ENCODE assay signal across 8 cellular contexts in genomic region chr10:102674566-102674965, GRCh38. TPM values are rescaled to one million over a fixed set of nuclear protein-coding genes. Genes with fewer than 3 reads are reported as not detected.
A peak's percentile ranks its signal among the peaks of the same experiment; 100 is the strongest.
DNase-seq lines count a peak whose midpoint lies in the region; ATAC-seq and TF ChIP-seq lines count a peak whose summit lies in the region.

No MANE protein-coding gene starts in this region.

- TF ChIP-seq EP300 in stomach (IDR thresholded peaks at IDR 0.05) = no peak

- H3K4me3 Mint-ChIP-seq in activated naive CD8-positive, alpha-beta T cell treated with anti-CD3 and anti-CD28 coated beads for 36 hours = peak overlapping the region; percentile 78

- H3K36me3 ChIP-seq in stomach = no peaks in the 10 kb centered on the region

- peak overlapping the region; percentile 29 to 37 (median 31) for H3K4me3 ChIP-seq in stomach

- H3K27me3 ChIP-seq in layer of hippocampus (ENCODE audit: control insufficient read depth, insufficient read depth, low read length) (no peaks in the 10 kb centered on the region), stomach (no peaks in the 10 kb centered on the region)

- no peaks in the 10 kb centered on the region for H3K9me3 Mint-ChIP-seq in activated naive CD8-positive, alpha-beta T cell treated with anti-CD3 and anti-CD28 coated beads for 36 hours

- 37 to 68% (median 60%) methylated on average over 2 of the region's 2 CpGs for WGBS in stomach, 5 donors

- no peaks in the 10 kb centered on the region for H3K36me3 Mint-ChIP-seq in activated naive CD8-positive, alpha-beta T cell treated with anti-CD3 and anti-CD28 coated beads for 36 hours

- H3K27ac ChIP-seq in layer of hippocampus (ENCODE audit: low read depth, low read length) (peak overlapping the region; percentile 80), stomach (peak overlapping the region in 4 of 5 donors; percentile 71 to 79 (median 74))

- peak overlapping the region; percentile 42 for H3K27ac Mint-ChIP-seq in activated naive CD8-positive, alpha-beta T cell treated with anti-CD3 and anti-CD28 coated beads for 36 hours

- ATAC-seq in GM21529 (IDR thresholded peaks at IDR 0.05; ENCODE audit: unreplicated experiment) (no peak), HG03097 (IDR thresholded peaks at IDR 0.05; ENCODE audit: low FRiP score, unreplicated experiment) (no peak)

- peaks cover 41 to 86% (median 74%) of the 10 kb centered on the region in 4 donors for H3K4me1 ChIP-seq in stomach

- no peak for TF ChIP-seq POLR2A in stomach (IDR thresholded peaks at IDR 0.05)

- no peaks in the 10 kb centered on the region for H3K9me3 ChIP-seq in stomach

- intact Hi-C loops in stomach (cut with DNase I; ENCODE audit: low total_unique reads) = no loop called here

- TF ChIP-seq CTCF in stomach (IDR thresholded peaks at IDR 0.05) = no peak

- H3K27me3 Mint-ChIP-seq in activated naive CD8-positive, alpha-beta T cell treated with anti-CD3 and anti-CD28 coated beads for 36 hours = no peaks in the 10 kb centered on the region

- peaks cover 42% of the 10 kb centered on the region for H3K4me1 Mint-ChIP-seq in activated naive CD8-positive, alpha-beta T cell treated with anti-CD3 and anti-CD28 coated beads for 36 hours

- peak; percentile 23 for DNase-seq in NCI-H2171 treated with DMSO at 0.1 percent for 48 hours (lab: John Stamatoyannopoulos, UW)
- no peak for DNase-seq in NCI-H2171 (lab: John Stamatoyannopoulos, UW)
- DNase-seq in activated naive CD8-positive, alpha-beta T cell treated with anti-CD3 and anti-CD28 coated beads for 36 hours = no peak
- DNase-seq in stomach = no peak
- no peak for DNase-seq in NCI-H128 (lab: John Stamatoyannopoulos, UW; ENCODE audit: unreplicated experiment)

RNA-seq across cellular contexts. Expression of gene TRIM8, which starts 30.3 kb away (rescaled TPM):
- total RNA-seq in activated naive CD8-positive, alpha-beta T cell treated with anti-CD3 and anti-CD28 coated beads for 36 hours = 10 to 100 TPM; 40.4 to 41.8 TPM
- total RNA-seq in stomach = 100 to 1,000 TPM in 3 of 5 donors, 10 to 100 TPM in 2; 40.0 to 253 (median 149) TPM
- 10 to 100 TPM; 45.6 to 83.2 (median 68.4) TPM for polyA plus RNA-seq in stomach

RNA-seq across cellular contexts. Expression of gene ARL3, which starts 39.6 kb away (rescaled TPM):
- 1 to 10 TPM; 5.7 to 6.2 TPM for total RNA-seq in activated naive CD8-positive, alpha-beta T cell treated with anti-CD3 and anti-CD28 coated beads for 36 hours
- 1 to 10 TPM in 4 of 5 donors, under 1 TPM in 1; 0.58 to 8.4 (median 3.1) TPM for total RNA-seq in stomach
- polyA plus RNA-seq in stomach = 10 to 100 TPM in 2 of 3 donors, 1 to 10 TPM in 1; 8.9 to 17.0 (median 11.7) TPM

RNA-seq across cellular contexts. Expression of gene SFXN2, which starts 39.9 kb away (rescaled TPM):
- total RNA-seq in activated naive CD8-positive, alpha-beta T cell treated with anti-CD3 and anti-CD28 coated beads for 36 hours = 10 to 100 TPM; 23.6 to 28.0 TPM
- 100 to 1,000 TPM in 1 of 5 donors, 10 to 100 TPM in 3, 1 to 10 TPM in 1; 8.7 to 267 (median 13.2) TPM for total RNA-seq in stomach
- polyA plus RNA-seq in stomach = 10 to 100 TPM in 1 of 3 donors, 1 to 10 TPM in 2; 4.7 to 10.7 (median 7.5) TPM
